11 cellular contexts compared by ENCODE assay signal in genomic region chr11:64088159-64089026, GRCh38. TPM values are rescaled to one million over a fixed set of nuclear protein-coding genes. Genes with fewer than 3 reads are reported as not detected.
DNase-seq lines count a peak whose midpoint lies in the region; TF ChIP-seq lines count a peak whose summit lies in the region.
"Had no signal": no experiment of that assay in that cellular context is flagged by ENCODE, and none has a peak within 500 bp of the region (broad histone marks: within the 10 kb centered on the region; RNA-seq: fewer than 3 reads in every experiment).

No MANE protein-coding gene starts in this region.

- H3K27me3 Mint-ChIP-seq in osteocyte (ENCODE audit: unreplicated experiment): no peaks in the 10 kb centered on the region
- H3K27me3 Mint-ChIP-seq: activated CD8-positive, alpha-beta memory T cell treated with anti-CD3 and anti-CD28 coated beads, Interleukin-2, amount 10 ng/mL, durations not matched to agents 7 days and 5 days had no signal

- DNase-seq in NCI-H1436 (lab: John Stamatoyannopoulos, UW): peak; percentile 56
- DNase-seq in NCI-H1436 treated with DMSO at 0.1 percent for 48 hours (lab: John Stamatoyannopoulos, UW): no peak
- peak; percentile 22 for DNase-seq in M059J (ENCODE audit: low read depth)
- no peak for DNase-seq in cardiac fibroblast (ENCODE audit: low read depth in 2 of 2)
- DNase-seq in osteocyte (ENCODE audit: extremely low spot score, unreplicated experiment): no peak
- DNase-seq in A172 (ENCODE audit: low spot score): no peak
- DNase-seq in cardiac septum (ENCODE audit: low spot score): no peak
- no peak for DNase-seq in NCI-H146 (lab: John Stamatoyannopoulos, UW)
- DNase-seq: activated CD8-positive, alpha-beta memory T cell treated with anti-CD3 and anti-CD28 coated beads, Interleukin-2, amount 10 ng/mL, durations not matched to agents 7 days and 5 days; NCI-H2029 treated with DMSO at 0.1 percent for 48 hours had no signal

- intact Hi-C loops in cardiac septum (cut with DNase I): no loop called here

- no peak overlapping the region for H3K4me3 ChIP-seq in cardiac fibroblast (replicated peaks in 1 of 2; ENCODE audit: low read depth in 2 of 2, low read length in 2 of 2)

- peaks cover 12% of the 10 kb centered on the region for H3K4me1 Mint-ChIP-seq in osteocyte (ENCODE audit: unreplicated experiment)

- TF ChIP-seq CTCF in cardiac fibroblast (IDR thresholded peaks at IDR 0.05; ENCODE audit: low read depth, low read length): peak; percentile 15
- TF ChIP-seq CTCF in osteocyte (IDR thresholded peaks at IDR 0.05): peak; percentile 32

- no peak overlapping the region for H3K4me3 Mint-ChIP-seq in osteocyte (ENCODE audit: unreplicated experiment)
- H3K4me3 Mint-ChIP-seq: activated CD8-positive, alpha-beta memory T cell treated with anti-CD3 and anti-CD28 coated beads, Interleukin-2, amount 10 ng/mL, durations not matched to agents 7 days and 5 days; stimulated activated memory B cell treated with anti-CD40 and anti-IgM and Interleukin-4, amounts not matched to agents 10 μg/mL and 1 μg/mL and 100 μg/mL, for 72 hours had no signal

- no peaks in the 10 kb centered on the region for H3K36me3 Mint-ChIP-seq in osteocyte (ENCODE audit: unreplicated experiment)
- H3K36me3 Mint-ChIP-seq: activated CD8-positive, alpha-beta memory T cell treated with anti-CD3 and anti-CD28 coated beads, Interleukin-2, amount 10 ng/mL, durations not matched to agents 7 days and 5 days; stimulated activated memory B cell treated with anti-CD40 and anti-IgM and Interleukin-4, amounts not matched to agents 10 μg/mL and 1 μg/mL and 100 μg/mL, for 72 hours had no signal

- H3K27ac Mint-ChIP-seq in osteocyte (ENCODE audit: unreplicated experiment): no peak overlapping the region
- H3K27ac Mint-ChIP-seq: activated CD8-positive, alpha-beta memory T cell treated with anti-CD3 and anti-CD28 coated beads, Interleukin-2, amount 10 ng/mL, durations not matched to agents 7 days and 5 days; stimulated activated memory B cell treated with anti-CD40 and anti-IgM and Interleukin-4, amounts not matched to agents 10 μg/mL and 1 μg/mL and 100 μg/mL, for 72 hours had no signal

- H3K9me3 Mint-ChIP-seq in osteocyte (ENCODE audit: unreplicated experiment): no peaks in the 10 kb centered on the region
- H3K9me3 Mint-ChIP-seq: stimulated activated memory B cell treated with anti-CD40 and anti-IgM and Interleukin-4, amounts not matched to agents 10 μg/mL and 1 μg/mL and 100 μg/mL, for 72 hours had no signal

RNA-seq across cellular contexts. Expression of gene FLRT1, which starts 52.7 kb away (rescaled TPM):
- 0.02 and 0.15 TPM in 2 replicates for total RNA-seq in M059J (2014; rRNA removed; shearing (Covaris generic))
- 0.54 and 0.65 TPM in 2 replicates for total RNA-seq in osteocyte
- not detected in 2 replicates for total RNA-seq in A172 (2014; rRNA removed; shearing (Covaris generic))
- total RNA-seq in cardiac septum: 1.2 TPM
- total RNA-seq: activated CD8-positive, alpha-beta memory T cell treated with anti-CD3 and anti-CD28 coated beads, Interleukin-2, amount 10 ng/mL, durations not matched to agents 7 days and 5 days had no signal

Comparison
In these comparisons a context has a peak if more than half of its experiments do, and no peak if none do; other contexts are left out.
1. DNase-seq: peak in NCI-H1436 (single experiment) and M059J (single experiment); none in NCI-H1436 treated with DMSO at 0.1 percent for 48 hours (single experiment), cardiac fibroblast (0 of 2), osteocyte (single experiment), A172 (single experiment), cardiac septum (single experiment) and NCI-H146 (single experiment).